ENCODE assay signal across 8 cellular contexts in the genomic region with DNA sequence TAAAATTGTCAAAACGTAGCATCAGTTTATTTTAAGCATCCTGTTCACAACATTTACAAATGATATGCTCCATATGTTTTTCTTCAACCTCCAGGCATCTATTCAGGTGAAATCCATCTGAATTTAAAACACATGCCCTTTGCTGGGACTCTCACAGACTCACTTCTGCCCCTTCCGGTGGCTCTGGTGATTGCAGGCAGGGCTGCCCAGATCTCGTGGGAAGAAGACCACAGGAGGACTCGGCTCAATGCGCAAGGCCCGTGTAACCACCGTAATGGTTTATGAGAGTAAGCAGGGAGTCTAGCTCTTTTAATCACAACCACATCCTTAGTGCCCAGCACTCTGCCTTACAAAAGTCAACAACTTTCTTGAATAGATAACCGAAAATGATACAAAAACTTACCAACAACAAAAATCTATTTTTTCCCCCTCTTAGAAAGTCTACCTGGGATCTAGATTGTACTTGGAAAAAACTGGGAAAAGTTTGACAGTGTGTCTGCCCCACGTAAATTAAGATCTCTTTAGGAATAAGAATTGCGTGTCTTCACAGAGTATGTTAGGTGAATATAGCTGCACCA.
DNase-seq lines count a peak whose midpoint lies in the region; ATAC-seq and TF ChIP-seq lines count a peak whose summit lies in the region.

No MANE protein-coding gene starts in this region.

- H3K36me3 ChIP-seq in PC-3 (ENCODE audit: low read depth, low read length), result 0 out of 2 replicates have a peak, but pooled peaks cover under 1% of the 10 kb centered on the region

- H3K4me1 ChIP-seq in PC-3 (ENCODE audit: insufficient read depth, low read length), result peaks cover 16% of the 10 kb centered on the region

- H3K9me3 ChIP-seq in PC-3 (ENCODE audit: low read length), result no peaks in the 10 kb centered on the region

- H2AFZ ChIP-seq in PC-3 (ENCODE audit: low read length), result no peak overlapping the region

- intact Hi-C loops in PC-3 (cut with micrococcal nuclease), result no loop called here

- peak; percentile 87 for ATAC-seq in HG02973 (IDR thresholded peaks at IDR 0.05; ENCODE audit: unreplicated experiment)
- ATAC-seq in PC-3, result peak; percentile 45; the same call in 1 of the 2 replicates
- ATAC-seq in GM19324 (IDR thresholded peaks at IDR 0.05; ENCODE audit: low FRiP score, unreplicated experiment), result no peak

- no TSS peak for BruUV-seq in PC-3 (replicated peaks; lab: Mats Ljungman, UMichigan)

- H3K27ac Mint-ChIP-seq in activated naive CD4-positive, alpha-beta T cell treated with anti-CD3 and anti-CD28 coated beads, Interleukin-2, amount 10 ng/mL, durations not matched to agents 7 days and 5 days, result no peak overlapping the region

- DNase-seq in NCI-H2227 (lab: John Stamatoyannopoulos, UW; ENCODE audit: unreplicated experiment), result peak; percentile 27
- no peak for DNase-seq in NCI-H2227 treated with DMSO at 0.1 percent for 48 hours (lab: John Stamatoyannopoulos, UW)
- peak; percentile 82 for DNase-seq in PC-3
- peak; percentile 54 for DNase-seq in activated naive CD4-positive, alpha-beta T cell treated with anti-CD3 and anti-CD28 coated beads, Interleukin-2, amount 10 ng/mL, durations not matched to agents 7 days and 5 days
- peak; percentile 6 for DNase-seq in hepatic stellate cell (ENCODE audit: low spot score)
- DNase-seq in stimulated activated CD4-positive, alpha-beta T cell treated with anti-CD3 and anti-CD28 coated beads, Interleukin-1b, Interleukin-23, amount 100 ng/mL, for 4 hours (ENCODE audit: low read depth in 2 of 2), result peak; percentile 3 to 39

- no peak overlapping the region for H3K4me3 ChIP-seq in PC-3 (ENCODE audit: low read length)

- H3K9me2 ChIP-seq in PC-3 (replicated peaks; ENCODE audit: low read length), result no peaks in the 10 kb centered on the region

- no peak overlapping the region for H3K4me3 Mint-ChIP-seq in activated naive CD4-positive, alpha-beta T cell treated with anti-CD3 and anti-CD28 coated beads, Interleukin-2, amount 10 ng/mL, durations not matched to agents 7 days and 5 days

- POLR2A ChIA-PET in PC-3 (lab: Charles Lee; ENCODE audit: unreplicated experiment), result no interaction called here

- CTCF ChIA-PET in PC-3 (lab: Charles Lee), result no interaction called here
- CTCF ChIA-PET in activated naive CD4-positive, alpha-beta T cell treated with anti-CD3 and anti-CD28 coated beads, Interleukin-2, amount 10 ng/mL, durations not matched to agents 7 days and 5 days (lab: Charles Lee), result no interaction called here

- H3K36me3 Mint-ChIP-seq in activated naive CD4-positive, alpha-beta T cell treated with anti-CD3 and anti-CD28 coated beads, Interleukin-2, amount 10 ng/mL, durations not matched to agents 7 days and 5 days, result no peaks in the 10 kb centered on the region

- H4K20me1 ChIP-seq in PC-3 (ENCODE audit: low read length), result no peaks in the 10 kb centered on the region

- no peaks in the 10 kb centered on the region for H3K27me3 ChIP-seq in PC-3 (ENCODE audit: low read length)

- no peaks in the 10 kb centered on the region for H3F3A ChIP-seq in PC-3 (ENCODE audit: low read length, unreplicated experiment)

- H3K79me2 ChIP-seq in PC-3 (ENCODE audit: low read length), result no peaks in the 10 kb centered on the region

- H3K27me3 Mint-ChIP-seq in activated naive CD4-positive, alpha-beta T cell treated with anti-CD3 and anti-CD28 coated beads, Interleukin-2, amount 10 ng/mL, durations not matched to agents 7 days and 5 days, result no peaks in the 10 kb centered on the region

- no peaks in the 10 kb centered on the region for H3K4me1 Mint-ChIP-seq in activated naive CD4-positive, alpha-beta T cell treated with anti-CD3 and anti-CD28 coated beads, Interleukin-2, amount 10 ng/mL, durations not matched to agents 7 days and 5 days

- no peak overlapping the region for H3K9ac ChIP-seq in PC-3 (ENCODE audit: low read length)

- no peak overlapping the region for H3K27ac ChIP-seq in PC-3 (ENCODE audit: low read length)

- peaks cover 9% of the 10 kb centered on the region for H3K9me3 Mint-ChIP-seq in activated naive CD4-positive, alpha-beta T cell treated with anti-CD3 and anti-CD28 coated beads, Interleukin-2, amount 10 ng/mL, durations not matched to agents 7 days and 5 days

- no peak overlapping the region for H3K4me2 ChIP-seq in PC-3 (ENCODE audit: low read length)

- TF ChIP-seq CTCF in PC-3 (conservative IDR thresholded peaks at IDR 0.05; ENCODE audit: low read depth, low read length), result peak; percentile 86
